ENCODE assay signal across 11 cellular contexts in genomic region chr2:188975497-188976102, GRCh38. TPM values are rescaled to one million over a fixed set of nuclear protein-coding genes. Genes with fewer than 3 reads are reported as not detected.
DNase-seq lines count a peak whose midpoint lies in the region; ATAC-seq and TF ChIP-seq lines count a peak whose summit lies in the region.
"Had no signal": no experiment of that assay in that cellular context is flagged by ENCODE, and none has a peak within 500 bp of the region (broad histone marks: within the 10 kb centered on the region; RNA-seq: fewer than 3 reads in every experiment).

No MANE protein-coding gene starts in this region.

- ATAC-seq in lung (ENCODE audit: insufficient read depth, low FRiP score): peak; percentile 59
- ATAC-seq in thoracic aorta (ENCODE audit: insufficient number of reproducible peaks, low FRiP score, low read depth): peak; percentile 87
- ATAC-seq in GM21526 (IDR thresholded peaks at IDR 0.05; ENCODE audit: low FRiP score, unreplicated experiment): no peak
- ATAC-seq: effector memory CD8-positive, alpha-beta T cell had no signal

- TF ChIP-seq CTCF in HFF-Myc (IDR thresholded peaks at IDR 0.05; ENCODE audit: low read depth, low read length, missing control alignments): no peak
- no peak for TF ChIP-seq CTCF in coronary artery (IDR thresholded peaks at IDR 0.05)
- no peak for TF ChIP-seq CTCF in lung (IDR thresholded peaks at IDR 0.05; ENCODE audit: control extremely low read depth, extremely low read depth)
- no peak for TF ChIP-seq CTCF in thoracic aorta (IDR thresholded peaks at IDR 0.05)

- H3K36me3 ChIP-seq in lung (ENCODE audit: control insufficient read depth in 2 of 2, insufficient read depth in 2 of 2, low read length in 2 of 2) (no peaks in the 10 kb centered on the region), thoracic aorta (no peaks in the 10 kb centered on the region)

- H3K27me3 ChIP-seq in lung (ENCODE audit: control insufficient read depth, insufficient read depth) (no peaks in the 10 kb centered on the region), thoracic aorta (replicated peaks; ENCODE audit: insufficient read depth) (no peaks in the 10 kb centered on the region)

- H3K4me3 ChIP-seq in HFF-Myc (replicated peaks; ENCODE audit: low read depth, low read length) (peak overlapping the region; percentile 74), coronary artery (peak overlapping the region; percentile 71), lung (no peak overlapping the region), thoracic aorta (peak overlapping the region; percentile 78)

- 38 to 70% methylated on average over 1 of the region's 1 CpG for WGBS in lung, 2 donors

- H3K4me1 ChIP-seq in lung (ENCODE audit: control insufficient read depth in 2 of 2, insufficient read depth in 2 of 2, low read length in 2 of 2) (no peaks in the 10 kb centered on the region), thoracic aorta (ENCODE audit: control insufficient read depth in 1 of 2, low read depth in 2 of 2) (peaks cover 2 to 25% of the 10 kb centered on the region in 2 donors)

- DNase-seq in HFF-Myc (ENCODE audit: extremely low read depth, low read depth) (peak; percentile 95), coronary artery (ENCODE audit: low spot score) (no peak), lung (ENCODE audit: low spot score) (no peak), thoracic aorta (ENCODE audit: low spot score) (peak; percentile 25), anterior cingulate cortex (lab: John Stamatoyannopoulos, UW) (no peak), glomerular visceral epithelial cell (ENCODE audit: extremely low spot score) (no peak), Kasumi-1 (lab: John Stamatoyannopoulos, UW) (no peak)
- DNase-seq: activated CD4-positive, CD25-positive, alpha-beta regulatory T cell; effector memory CD8-positive, alpha-beta T cell; NCI-H2171 treated with DMSO at 0.1 percent for 48 hours had no signal

- H3K27ac ChIP-seq in coronary artery: peak overlapping the region; percentile 75 to 84
- peak overlapping the region in 1 of 2 donors; percentile 75 for H3K27ac ChIP-seq in lung (ENCODE audit: low read depth in 1 of 2, low read length in 1 of 2)
- H3K27ac ChIP-seq in thoracic aorta: peak overlapping the region; percentile 89

- H3K9me3 ChIP-seq in lung (ENCODE audit: control insufficient read depth in 2 of 2, insufficient read depth in 1 of 2, low read length in 1 of 2): no peaks in the 10 kb centered on the region
- H3K9me3 ChIP-seq in thoracic aorta: no peaks in the 10 kb centered on the region

RNA-seq across cellular contexts. Expression of gene COL3A1, which starts 1.4 kb away (rescaled TPM):
- total RNA-seq in lung: 1,000 to 10,000 TPM in 1 of 2 donors, 100 to 1,000 TPM in 1; 528 to 2,500 TPM
- 100 to 1,000 TPM in 1 of 2 donors, 10 to 100 TPM in 1; 45.3 to 211 TPM for polyA plus RNA-seq in lung
- total RNA-seq in thoracic aorta: 100 to 1,000 TPM; 734 to 875 TPM

Comparison
In these comparisons a context has a peak if more than half of its experiments do, and no peak if none do; other contexts are left out.
1. DNase-seq: peak in HFF-Myc (single experiment) and thoracic aorta (single experiment); none in coronary artery (single experiment), lung (single experiment), anterior cingulate cortex (0 of 58), glomerular visceral epithelial cell (single experiment) and Kasumi-1 (0 of 2).